ENCODE assay signal across 8 cellular contexts in genomic region chr12:106136263-106136662, GRCh38. TPM values are rescaled to one million over a fixed set of nuclear protein-coding genes. Genes with fewer than 3 reads are reported as not detected.
DNase-seq lines count a peak whose midpoint lies in the region; ATAC-seq, FAIRE-seq and TF ChIP-seq lines count a peak whose summit lies in the region.

No MANE protein-coding gene starts in this region.

- H3K4me3 ChIP-seq in astrocyte of the cerebellum (ENCODE audit: low read depth, low read length) = peak overlapping the region; percentile 88

- FAIRE-seq in GM12891 (lab: Jason Lieb, UNC) = peak; percentile 48
- no peak for FAIRE-seq in HTR-8/SVneo (lab: Jason Lieb, UNC)

- TF ChIP-seq CTCF in astrocyte of the cerebellum (IDR thresholded peaks at IDR 0.05; ENCODE audit: low read depth, low read length, missing control alignments) = peak; percentile 66

- no peak for TF ChIP-seq POLR2A in GM12891 (IDR thresholded peaks at IDR 0.05; ENCODE audit: low read depth, low read length)

- DNase-seq in GM12891 (ENCODE audit: insufficient read length, low spot score) (peak; percentile 48), NCI-H146 (lab: John Stamatoyannopoulos, UW) (peak; percentile 78), T-helper 2 cell (peak; percentile 19 to 60 (median 49)), astrocyte of the cerebellum (ENCODE audit: low read depth) (peak; percentile 84), hippocampal formation (lab: John Stamatoyannopoulos, UW) (peak; percentile 88 to 92), retina (peak; percentile 89), HTR-8/SVneo (ENCODE audit: insufficient read length, low spot score) (no peak)

- no peak for ATAC-seq in GM18498 (IDR thresholded peaks at IDR 0.05; ENCODE audit: unreplicated experiment)

- in situ Hi-C loops in astrocyte of the cerebellum (cut with HindIII; ENCODE audit: low sequenced_read_pairs) = loop anchor here (10.0 kb wide), 1 partner anchor 721 kb away; no protein-coding TSS in a partner anchor

TF ChIP-seq in GM12891, 5 proteins besides CTCF, POLR2A, EP300 and RAD21:
- no peak for TF ChIP-seq POU2F2 (IDR thresholded peaks at IDR 0.05; ENCODE audit: low read depth, low read length)
- TF ChIP-seq POLR2AphosphoS5 (IDR thresholded peaks at IDR 0.05; ENCODE audit: low read depth, low read length) = no peak
- TF ChIP-seq PAX5 (IDR thresholded peaks at IDR 0.05; ENCODE audit: insufficient read depth, low read length, severe bottlenecking) = no peak
- no peak for TF ChIP-seq SPI1 (IDR thresholded peaks at IDR 0.05; ENCODE audit: low read depth, low read length)
- TF ChIP-seq TAF1 (IDR thresholded peaks at IDR 0.05; ENCODE audit: low read depth, low read length) = no peak

RNA-seq across cellular contexts. Expression of gene NUAK1, which starts 2.5 kb away (rescaled TPM):
- not detected for polyA plus RNA-seq in GM12891 (2012; ENCODE audit: low read depth, missing spikeins)
